27 cellular contexts compared by ENCODE assay signal in genomic region chr4:120709986-120710385, GRCh38.
A peak's percentile ranks its signal among the peaks of the same experiment; 100 is the strongest.
DNase-seq lines count a peak whose midpoint lies in the region; ATAC-seq, FAIRE-seq and TF ChIP-seq lines count a peak whose summit lies in the region.
"Had no signal": no experiment of that assay in that cellular context is flagged by ENCODE, and none has a peak within 500 bp of the region (broad histone marks: within the 10 kb centered on the region; RNA-seq: fewer than 3 reads in every experiment).

No MANE protein-coding gene starts in this region.

- no peak overlapping the region for H3K4me3 ChIP-seq in right atrium auricular region
- no peak overlapping the region for H3K4me3 ChIP-seq in bronchial epithelial cell (ENCODE audit: low read depth, low read length)
- no peak overlapping the region for H3K4me3 ChIP-seq in fibroblast of villous mesenchyme (ENCODE audit: low read depth, low read length)
- H3K4me3 ChIP-seq: gastrocnemius medialis, K562, thyroid gland had no signal

- TF ChIP-seq CTCF in right atrium auricular region (IDR thresholded peaks at IDR 0.05) (no peak), bronchial epithelial cell (IDR thresholded peaks at IDR 0.05; ENCODE audit: insufficient read depth, low read length, severe bottlenecking) (no peak), fibroblast of villous mesenchyme (IDR thresholded peaks at IDR 0.05; ENCODE audit: insufficient read depth, low read depth, low read length) (no peak)

- no peaks in the 10 kb centered on the region for H3K9me3 ChIP-seq in right atrium auricular region
- H3K9me3 ChIP-seq: gastrocnemius medialis, thyroid gland had no signal

- intact Hi-C loops in left ventricle myocardium superior (cut with micrococcal nuclease), result no loop called here

- H3K36me3 ChIP-seq in right atrium auricular region (no peaks in the 10 kb centered on the region), bronchial epithelial cell (ENCODE audit: control insufficient read depth, insufficient read depth, low read length) (no peaks in the 10 kb centered on the region)
- H3K36me3 ChIP-seq: gastrocnemius medialis, thyroid gland had no signal

- ATAC-seq in left ventricle myocardium superior, result peak; percentile 62
- ATAC-seq: CD8-positive, alpha-beta T cell; K562; natural killer cell treated with Interleukin-12 subunit alpha and Interleukin-12 subunit beta and Interleukin-15 and Interleukin-18, amount 100 ng/mL, for 72 hours had no signal

- no peaks in the 10 kb centered on the region for H3K27me3 ChIP-seq in right atrium auricular region
- no peaks in the 10 kb centered on the region for H3K27me3 ChIP-seq in bronchial epithelial cell (ENCODE audit: control insufficient read depth, insufficient read depth, low read length)
- H3K27me3 ChIP-seq: gastrocnemius medialis, thyroid gland had no signal

- FAIRE-seq in bronchial epithelial cell (lab: Jason Lieb, UNC) (no peak), RCC 7860 (lab: Jason Lieb, UNC) (no peak)
- FAIRE-seq: H1, K562, small intestine had no signal

- H3K4me1 ChIP-seq in right atrium auricular region, result no peaks in the 10 kb centered on the region
- H3K4me1 ChIP-seq: thyroid gland had no signal

- no peak overlapping the region for H3K27ac ChIP-seq in right atrium auricular region
- H3K27ac ChIP-seq: gastrocnemius medialis, parathyroid adenoma, thyroid gland had no signal

- DNase-seq in left ventricle myocardium superior (no peak), right atrium auricular region (ENCODE audit: low spot score) (no peak), bronchial epithelial cell (ENCODE audit: low read depth) (peak; percentile 64), fibroblast of villous mesenchyme (ENCODE audit: low read depth) (peak; percentile 31), stromal cell of bone marrow (ENCODE audit: low read depth) (peak; percentile 28), nucleus accumbens (lab: John Stamatoyannopoulos, UW) (no peak), RCC 7860 (ENCODE audit: low spot score) (no peak), NCI-H1105 (lab: John Stamatoyannopoulos, UW) (no peak)
- DNase-seq: ACHN; activated B cell treated with CpG ODN at 0.5 μM for 24 hours; activated CD4-positive, alpha-beta memory T cell treated with anti-CD3 and anti-CD28 coated beads, Interleukin-2, amount 10 ng/mL, durations not matched to agents 7 days and 5 days; activated naive CD4-positive, alpha-beta T cell; activated T-cell treated with anti-CD3 and anti-CD28 coated beads, Interleukin-2, amount 50 U/mL, for 24 hours; CD8-positive, alpha-beta T cell; gastrocnemius medialis; kidney glomerular epithelial cell; NCI-H2081 treated with DMSO at 0.1 percent for 48 hours; NK-92 treated with Interleukin-12 subunit alpha and Interleukin-12 subunit beta, amount 100 ng/mL, for 24 hours; small intestine; stimulated activated CD4-positive, alpha-beta T cell treated with anti-CD3 and anti-CD28 coated beads, Interleukin-2, amount 100 ng/mL, for 48 hours; stimulated activated naive CD4-positive, alpha-beta T cell treated with Interleukin-2 at 50 U/mL for 16 hours; T-helper 9 cell; thyroid gland had no signal

Comparison
In these comparisons a context has a peak if more than half of its experiments do, and no peak if none do; other contexts are left out.
1. DNase-seq: peak in bronchial epithelial cell (single experiment), fibroblast of villous mesenchyme (single experiment) and stromal cell of bone marrow (single experiment); none in left ventricle myocardium superior (single experiment), right atrium auricular region (single experiment), nucleus accumbens (0 of 56), RCC 7860 (single experiment) and NCI-H1105 (single experiment).